In the genomic region with DNA sequence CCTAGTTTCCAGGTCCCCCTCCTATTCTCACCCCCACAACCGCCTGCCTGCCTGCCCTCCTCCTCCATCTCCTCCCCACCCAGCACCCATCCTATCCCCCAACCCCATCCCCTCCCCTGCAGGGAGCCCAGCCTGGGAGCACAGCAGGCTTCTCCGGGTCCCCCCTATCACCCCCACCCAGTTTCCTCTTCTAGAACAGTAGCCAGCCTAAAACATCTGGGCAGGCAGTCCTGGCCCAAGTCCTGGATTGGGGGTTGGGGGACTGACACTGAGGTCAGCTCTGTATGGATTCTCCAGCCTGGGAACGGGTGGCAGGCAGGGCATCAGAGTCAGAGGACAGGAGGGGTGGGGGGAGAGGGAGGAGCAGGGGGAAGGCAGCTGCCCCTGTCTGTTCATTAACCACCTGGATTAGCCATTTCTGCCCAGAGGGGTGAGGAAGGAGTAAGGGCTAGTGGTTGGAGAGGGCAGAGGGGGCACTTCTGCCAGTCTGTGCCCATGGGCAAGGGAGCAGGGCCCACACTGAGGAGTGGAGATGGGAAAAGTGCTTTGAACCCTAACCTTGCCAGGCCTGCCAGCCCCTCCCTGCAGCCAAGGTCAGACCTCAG, we compare ENCODE assay signal across 10 cellular contexts. TPM values are rescaled to one million over a fixed set of nuclear protein-coding genes. Genes with fewer than 3 reads are reported as not detected.
DNase-seq lines count a peak whose midpoint lies in the region; ATAC-seq and TF ChIP-seq lines count a peak whose summit lies in the region.
"Had no signal": no experiment of that assay in that cellular context is flagged by ENCODE, and none has a peak within 500 bp of the region (broad histone marks: within the 10 kb centered on the region; RNA-seq: fewer than 3 reads in every experiment).

No MANE protein-coding gene starts in this region.

- H3K9me1 ChIP-seq in IMR-90 (ENCODE audit: insufficient read depth, low read length) = peaks cover 32% of the 10 kb centered on the region

- H3K4ac ChIP-seq in IMR-90 (ENCODE audit: low read depth, low read length) = peak overlapping the region; percentile 94

- ATAC-seq in IMR-90 (ENCODE audit: low read depth) = no peak
- no peak for ATAC-seq in GM21619 (IDR thresholded peaks at IDR 0.05; ENCODE audit: unreplicated experiment)

- H3K18ac ChIP-seq in IMR-90 (ENCODE audit: low read depth, low read length) = peak overlapping the region; percentile 10; the same call in 1 of the 2 replicates

- POLR2A ChIA-PET in IMR-90 (lab: Charles Lee; ENCODE audit: unreplicated experiment) = no interaction called here

- H4K91ac ChIP-seq in IMR-90 (ENCODE audit: insufficient read depth, low read depth, low read length) = peak overlapping the region; percentile 55

- H2AK5ac ChIP-seq in IMR-90 (ENCODE audit: low read depth, low read length) = peak overlapping the region; percentile 97

- peak overlapping the region; percentile 53; the same call in 1 of the 2 replicates for H2BK120ac ChIP-seq in IMR-90 (ENCODE audit: low read depth, low read length)

- peak overlapping the region; percentile 95 for H3K14ac ChIP-seq in IMR-90 (replicated peaks; ENCODE audit: low read depth, low read length)

- H2BK20ac ChIP-seq in IMR-90 (ENCODE audit: low read depth, low read length) = peak overlapping the region; percentile 24; the same call in 1 of the 2 replicates

- TF ChIP-seq RAD21 in IMR-90 (IDR thresholded peaks at IDR 0.05; ENCODE audit: low read length) = no peak

- peak overlapping the region; percentile 71 for H2AFZ ChIP-seq in IMR-90 (replicated peaks; ENCODE audit: low read length, poor library complexity)

- H3K27me3 ChIP-seq in IMR-90 (ENCODE audit: control insufficient read depth, insufficient read depth, low read length) (no peaks in the 10 kb centered on the region), spleen (replicated peaks in 1 of 7) (peaks cover 0 to 22% (median 0%) of the 10 kb centered on the region in 7 donors)

- peak overlapping the region; percentile 84 for H3K4me2 ChIP-seq in IMR-90 (ENCODE audit: low read depth, low read length)

- peak overlapping the region; percentile 2 to 57; a peak in 2 of 4 replicates for H4K8ac ChIP-seq in IMR-90 (ENCODE audit: low read depth in 2 of 2, low read length in 2 of 2)

- 0 out of 3 replicates have a peak overlapping the region, but pooled peaks have one; percentile 29 for H2BK15ac ChIP-seq in IMR-90 (ENCODE audit: low read depth, low read length)

- CTCF ChIA-PET in IMR-90 (lab: Yijun Ruan, JAX) = no interaction called here

- in situ Hi-C loops in IMR-90 (cut with MboI; ENCODE audit: low sequenced_read_pairs) = no loop called here

- intact Hi-C loops in IMR-90 (cut with micrococcal nuclease) (loop anchor here (1.0 kb wide), 1 partner anchor 8 kb away; no protein-coding TSS in a partner anchor), lower leg skin (cut with DNase I; ENCODE audit: low total_unique reads) (no loop called here), spleen (cut with DNase I; ENCODE audit: low total_unique reads) (no loop called here)

- H3K36me3 ChIP-seq in IMR-90 (ENCODE audit: control insufficient read depth, insufficient read depth, low read length) (peaks cover 4% of the 10 kb centered on the region; the same call in 1 of the 2 replicates), spleen (no peaks in the 10 kb centered on the region)

- peak overlapping the region; percentile 43; the same call in 1 of the 2 replicates for H3K56ac ChIP-seq in IMR-90 (ENCODE audit: extremely low read depth, insufficient read depth, low read length)

- H3K9me3 ChIP-seq in IMR-90 (ENCODE audit: control insufficient read depth, insufficient read depth, low read length) = no peaks in the 10 kb centered on the region
- no peaks in the 10 kb centered on the region for H3K9me3 ChIP-seq in spleen

- H3K4me3 ChIP-seq in IMR-90 (ENCODE audit: insufficient read depth, low read depth, low read length) (peak overlapping the region; percentile 63), coronary artery (peak overlapping the region; percentile 99), lower leg skin (ENCODE audit: low read depth, poor library complexity, severe bottlenecking) (peak overlapping the region; percentile 33), spleen (peak overlapping the region; percentile 53 to 83 (median 61))
- H3K4me3 ChIP-seq: K562 had no signal

- H4K20me1 ChIP-seq in IMR-90 (ENCODE audit: insufficient read depth, low read length) = peaks cover 44% of the 10 kb centered on the region

- TF ChIP-seq CTCF in IMR-90 (conservative IDR thresholded peaks at IDR 0.05; ENCODE audit: low read depth, low read length) = no peak
- TF ChIP-seq CTCF in coronary artery (IDR thresholded peaks at IDR 0.05) = no peak
- TF ChIP-seq CTCF in lower leg skin (IDR thresholded peaks at IDR 0.05) = no peak
- no peak for TF ChIP-seq CTCF in spleen (IDR thresholded peaks at IDR 0.05 in 8 of 11, conservative IDR thresholded peaks at IDR 0.05 in 3 of 11)

- no peak overlapping the region for H4K5ac ChIP-seq in IMR-90 (ENCODE audit: low read depth, low read length)

- peak overlapping the region; percentile 86 for H2BK5ac ChIP-seq in IMR-90 (ENCODE audit: low read depth, low read length, poor library complexity, severe bottlenecking)

- BruUV-seq in IMR-90 (replicated peaks; lab: Mats Ljungman, UMichigan) = no TSS peak

- 8% methylated on average over 2 of the region's 3 CpGs; no CpG with 5 or more reads in 1 of the 2 experiments for WGBS in IMR-90 (ENCODE audit: extremely low coverage in 2 of 2, insufficient read length in 1 of 2), 2 experiments
- 32 to 45% methylated on average over 3 of the region's 3 CpGs for WGBS in lower leg skin, 2 donors
- 14 to 21% (median 16%) methylated on average over 3 of the region's 3 CpGs for WGBS in spleen, 5 donors

- no peak for DNase-seq in IMR-90
- DNase-seq in coronary artery (ENCODE audit: low spot score) = no peak
- no peak for DNase-seq in lower leg skin (ENCODE audit: low spot score in 2 of 2)
- peak; percentile 39 for DNase-seq in spleen
- DNase-seq in cerebellum (ENCODE audit: low spot score) = no peak
- no peak for DNase-seq in T1000 (lab: John Stamatoyannopoulos, UW)
- no peak for DNase-seq in activated CD4-positive, alpha-beta T cell treated with anti-CD3 and anti-CD28 coated beads, Interleukin-2, amount 50 U/mL, for 1 hour
- DNase-seq: activated CD4-positive, CD25-positive, alpha-beta regulatory T cell treated with anti-CD3 and anti-CD28 coated beads, Interleukin-2, amount 50 U/mL, for 72 hours had no signal

- H3K27ac ChIP-seq in IMR-90 (ENCODE audit: insufficient read depth, low read length) (peak overlapping the region; percentile 74), coronary artery (peak overlapping the region; percentile 93 to 99), spleen (peak overlapping the region; percentile 56 to 86 (median 80))

- peak overlapping the region; percentile 43; the same call in 1 of the 2 replicates for H3K23ac ChIP-seq in IMR-90 (ENCODE audit: low read depth, low read length)

- peak overlapping the region; percentile 97 for H2AK9ac ChIP-seq in IMR-90 (replicated peaks; ENCODE audit: low read depth, low read length, poor library complexity)

- H3K9ac ChIP-seq in IMR-90 (ENCODE audit: low read depth, low read length) = peak overlapping the region; percentile 88

- TF ChIP-seq POLR2A in IMR-90 (IDR thresholded peaks at IDR 0.05; ENCODE audit: low read depth, low read length) (no peak), lower leg skin (IDR thresholded peaks at IDR 0.05) (no peak), spleen (IDR thresholded peaks at IDR 0.05) (no peak)

- H3K4me1 ChIP-seq in IMR-90 (ENCODE audit: control insufficient read depth, insufficient read depth, low read length) = peaks cover 28% of the 10 kb centered on the region
- H3K4me1 ChIP-seq in spleen = peaks cover 8 to 70% (median 28%) of the 10 kb centered on the region in 6 donors

- peaks cover 5 to 76% of the 10 kb centered on the region in 2 experiments; a peak in 3 of 4 replicates for H3K79me1 ChIP-seq in IMR-90 (ENCODE audit: low read depth in 1 of 2, low read length in 2 of 2)

- dilution Hi-C loops in IMR-90 (cut with HindIII; ENCODE audit: low sequenced_read_pairs, unreplicated experiment) = no loop called here

TF ChIP-seq in IMR-90, 13 proteins besides CTCF, POLR2A, EP300 and RAD21:
- TF ChIP-seq BHLHE40 (IDR thresholded peaks at IDR 0.05; ENCODE audit: low read depth, low read length) = no peak
- no peak for TF ChIP-seq CEBPB (IDR thresholded peaks at IDR 0.05; ENCODE audit: low read depth, low read length)
- TF ChIP-seq, protein P1, sequence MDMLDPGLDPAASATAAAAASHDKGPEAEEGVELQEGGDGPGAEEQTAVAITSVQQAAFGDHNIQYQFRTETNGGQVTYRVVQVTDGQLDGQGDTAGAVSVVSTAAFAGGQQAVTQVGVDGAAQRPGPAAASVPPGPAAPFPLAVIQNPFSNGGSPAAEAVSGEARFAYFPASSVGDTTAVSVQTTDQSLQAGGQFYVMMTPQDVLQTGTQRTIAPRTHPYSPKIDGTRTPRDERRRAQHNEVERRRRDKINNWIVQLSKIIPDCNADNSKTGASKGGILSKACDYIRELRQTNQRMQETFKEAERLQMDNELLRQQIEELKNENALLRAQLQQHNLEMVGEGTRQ (IDR thresholded peaks at IDR 0.05; ENCODE audit: low read depth, low read length) = no peak
- no peak for TF ChIP-seq MAZ (IDR thresholded peaks at IDR 0.05; ENCODE audit: borderline replicate concordance, low read depth, low read length)
- no peak for TF ChIP-seq SMC3 (IDR thresholded peaks at IDR 0.05; ENCODE audit: low read depth, low read length)
- no peak for TF ChIP-seq RCOR1 (IDR thresholded peaks at IDR 0.05; ENCODE audit: insufficient replicate concordance, low read length)
- TF ChIP-seq FOS (IDR thresholded peaks at IDR 0.05; ENCODE audit: low read depth, low read length) = no peak
- TF ChIP-seq NFE2L2 (IDR thresholded peaks at IDR 0.05; ENCODE audit: low read depth, low read length) = no peak
TF ChIP-seq in IMR-90: peak in this region for 0.

RNA-seq across cellular contexts. Expression of gene TNS1, which starts 60.0 kb away (rescaled TPM):
- total RNA-seq in IMR-90 (2012; rRNA removed) = 41.9 and 45.2 TPM in 2 replicates
- polyA plus RNA-seq in IMR-90 (2012; rRNA removed) = 40.3 and 41.1 TPM in 2 replicates
- 17.3 and 23.8 TPM in 2 replicates for polyA plus RNA-seq in IMR-90 (2012; cell fraction: cytosol; rRNA removed)
- polyA plus RNA-seq in IMR-90 (2012; cell fraction: nucleus; rRNA removed; ENCODE audit: low replicate concordance) = 68.3 and 71.1 TPM in 2 replicates
- total RNA-seq in lower leg skin = 100 to 1,000 TPM in 2 of 4 donors, 10 to 100 TPM in 2; 57.7 to 120 (median 95.7) TPM
- total RNA-seq in spleen = 100 to 1,000 TPM; 170 to 580 (median 273) TPM
- polyA plus RNA-seq in spleen = 10 to 100 TPM in 1 of 3 donors, 1 to 10 TPM in 2; 6.9 to 48.7 (median 8.6) TPM
- total RNA-seq in cerebellum = 18.7 TPM

Comparison
In these comparisons a context has a peak if more than half of its experiments do, and no peak if none do; other contexts are left out.
1. H3K4me3 ChIP-seq: peak in every context shown above with its lines; median percentile 99 in coronary artery; 63 in IMR-90; 61 in spleen; 33 in lower leg skin.